Comparison of ENCODE assay signal across 7 cellular contexts in genomic region chrX:153967536-153968214, GRCh38. TPM values are rescaled to one million over a fixed set of nuclear protein-coding genes. Genes with fewer than 3 reads are reported as not detected.
DNase-seq lines count a peak whose midpoint lies in the region; ATAC-seq, FAIRE-seq and TF ChIP-seq lines count a peak whose summit lies in the region.

No MANE protein-coding gene starts in this region.

- H2BK12ac ChIP-seq in H9 (ENCODE audit: insufficient read length, low read depth, low read length) (no peak overlapping the region), H1 (ENCODE audit: low read depth, low read length) (no peak overlapping the region)

- H3K4me2 ChIP-seq in H9 (ENCODE audit: insufficient read depth, insufficient read length, low read length) (peak overlapping the region; percentile 80), H1 (ENCODE audit: insufficient read depth in 1 of 2, low read depth in 2 of 2, low read length in 2 of 2) (peak overlapping the region; percentile 33 to 66)

- TF ChIP-seq CTCF in H9 (conservative IDR thresholded peaks at IDR 0.05) (no peak), Panc1 (IDR thresholded peaks at IDR 0.05) (no peak), H1 (IDR thresholded peaks at IDR 0.05; ENCODE audit: control extremely low read depth in 1 of 3, insufficient read depth in 1 of 3, low read depth in 1 of 3, low read length in 3 of 3) (no peak)

- no peaks in the 10 kb centered on the region for H3K27me3 ChIP-seq in H9 (ENCODE audit: insufficient read depth, low read length)
- no peaks in the 10 kb centered on the region for H3K27me3 ChIP-seq in Panc1 (ENCODE audit: control insufficient read depth, insufficient read depth, low read length)
- H3K27me3 ChIP-seq in H1 (replicated peaks in 1 of 4; ENCODE audit: control insufficient read depth in 3 of 4, extremely low read depth in 1 of 4, insufficient read depth in 3 of 4, low read length in 3 of 4) = no peaks in the 10 kb centered on the region
- H3K27me3 ChIP-seq in small intestine (ENCODE audit: control insufficient read depth in 2 of 2, insufficient read depth in 2 of 2, low read length in 2 of 2) = no peaks in the 10 kb centered on the region

- H3K36me3 ChIP-seq in Panc1 (ENCODE audit: control insufficient read depth, insufficient read depth, low read length) (no peaks in the 10 kb centered on the region; the same call in 1 of the 2 replicates), H1 (ENCODE audit: control insufficient read depth in 2 of 4, insufficient read depth in 4 of 4, low read length in 3 of 4) (peaks cover 0 to 10% (median 3%) of the 10 kb centered on the region in 4 experiments; a peak in 5 of 8 replicates), small intestine (ENCODE audit: control insufficient read depth in 2 of 2, insufficient read depth in 2 of 2, low read length in 2 of 2) (peaks cover 2 to 6% of the 10 kb centered on the region in 2 donors)

- POLR2A ChIA-PET in Panc1 (lab: Charles Lee) (no interaction called here), H1 (lab: Charles Lee; ENCODE audit: partially characterized antibody) (interaction anchor here (1.1 to 4.0 kb wide), 16 partner anchors 10 to 190 kb away, joined by 3 to 26 read pairs (median 4); partner anchors contain the start of genes ARHGAP4, IDH3G, NAA10 and SSR4), HEK293T (lab: Yijun Ruan, JAX) (interaction anchor here (1.0 to 1.1 kb wide), 2 partner anchors 39 to 40 kb away, joined by 3 read pairs; no protein-coding TSS in a partner anchor)

- CTCF ChIA-PET in Panc1 (lab: Charles Lee) (no interaction called here), H1 (lab: Charles Lee; ENCODE audit: partially characterized antibody) (interaction anchor here (0.9 to 11.2 kb wide), 7 partner anchors 10 to 55 kb away, joined by 3 to 102 read pairs (median 3); partner anchors contain the start of gene RENBP), HEK293T (lab: Yijun Ruan, JAX) (interaction anchor here (1.8 to 6.2 kb wide), 3 partner anchors 15 to 22 kb away, joined by 7 to 36 read pairs (median 8); partner anchors contain the start of gene RENBP)

- no peak overlapping the region for H2BK120ac ChIP-seq in H9 (ENCODE audit: low read depth, low read length, poor library complexity, severe bottlenecking)
- H2BK120ac ChIP-seq in H1 (replicated peaks; ENCODE audit: low read depth, low read length) = no peak overlapping the region

- H3K56ac ChIP-seq in H9 (ENCODE audit: insufficient read length, low read depth, low read length) = no peak overlapping the region
- no peak overlapping the region for H3K56ac ChIP-seq in H1 (replicated peaks; ENCODE audit: insufficient read length, low read depth, low read length)

- FAIRE-seq in H1 (lab: Jason Lieb, UNC) (no peak), small intestine (lab: Jason Lieb, UNC) (no peak)

- no peak for TF ChIP-seq RAD21 in H1 (IDR thresholded peaks at IDR 0.05 in 1 of 2, conservative IDR thresholded peaks at IDR 0.05 in 1 of 2; ENCODE audit: low read depth in 2 of 2, low read length in 2 of 2)

- no peak overlapping the region for H2BK15ac ChIP-seq in H9 (ENCODE audit: low read depth, low read length)
- no peak overlapping the region for H2BK15ac ChIP-seq in H1 (ENCODE audit: low read length)

- TSS peak; percentile 37 for BruUV-seq in Panc1 (replicated peaks; lab: Mats Ljungman, UMichigan)

- H3K27me3 Mint-ChIP-seq in H9 (ENCODE audit: low read depth) = no peaks in the 10 kb centered on the region

- H3K27ac Mint-ChIP-seq in H9 = peak overlapping the region; percentile 20 to 90 (median 38)

- peaks cover 29 to 38% of the 10 kb centered on the region in 2 experiments for H3K4me1 Mint-ChIP-seq in H9

- H4K8ac ChIP-seq in H9 (replicated peaks; ENCODE audit: insufficient read length, low read depth, low read length) = no peak overlapping the region
- no peak overlapping the region for H4K8ac ChIP-seq in H1 (ENCODE audit: extremely low read depth, insufficient read depth, low read length)

- H3K27ac ChIP-seq in H9 (ENCODE audit: insufficient read length, low read depth, low read length) (no peak overlapping the region), Panc1 (ENCODE audit: low read length) (peak overlapping the region; percentile 90), H1 (ENCODE audit: low read depth, low read length) (no peak overlapping the region), small intestine (ENCODE audit: low read depth in 1 of 2, low read length in 1 of 2) (peak overlapping the region; percentile 4 to 69)

- H3K18ac ChIP-seq in H9 (ENCODE audit: insufficient read length, low read depth, low read length) (no peak overlapping the region), H1 (ENCODE audit: extremely low read depth, low read length) (no peak overlapping the region)

- H2AK5ac ChIP-seq in H9 (ENCODE audit: insufficient read length, low read length) = no peak overlapping the region
- no peak overlapping the region for H2AK5ac ChIP-seq in H1 (ENCODE audit: low read depth, low read length)

- peaks cover 22 to 48% (median 30%) of the 10 kb centered on the region in 3 experiments for H3K36me3 Mint-ChIP-seq in H9 (ENCODE audit: insufficient read depth in 1 of 3, low read depth in 3 of 3)

- H3K4ac ChIP-seq in H9 (ENCODE audit: low read depth, low read length) (no peak overlapping the region), H1 (replicated peaks; ENCODE audit: insufficient read length, low read depth, low read length) (no peak overlapping the region)

- peaks cover 13% of the 10 kb centered on the region for H3K23me2 ChIP-seq in H9 (ENCODE audit: insufficient read length, low read depth, low read length, poor library complexity, severe bottlenecking)
- peaks cover 4% of the 10 kb centered on the region; the same call in 1 of the 2 replicates for H3K23me2 ChIP-seq in H1 (ENCODE audit: low read depth, low read length)

- WGBS in H9 (ENCODE audit: extremely low coverage, insufficient read length, low lambda C conversion rate) = no CpG with 5 or more reads among the region's 16 CpGs
- WGBS in H1 (ENCODE audit: extremely low coverage in 1 of 2, insufficient coverage in 1 of 2, insufficient read length in 1 of 2, insufficient replicate concordance in 2 of 2, low coverage in 1 of 2, low lambda C conversion rate in 2 of 2, missing lambda C conversion rate in 1 of 2), 2 experiments = 76% methylated on average over 13 of the region's 16 CpGs; no CpG with 5 or more reads in 1 of the 2 experiments
- WGBS in small intestine, 3 donors = 41 to 63% (median 43%) methylated on average over 14 to 16 of the region's 16 CpGs

- H2AFZ ChIP-seq in H9 (ENCODE audit: low read length) (no peak overlapping the region), H1 (ENCODE audit: low read length) (no peak overlapping the region)

- peaks cover 0 to 5% of the 10 kb centered on the region in 2 experiments; a peak in 2 of 5 replicates for H3K9me3 Mint-ChIP-seq in H9

- H2BK20ac ChIP-seq in H9 (ENCODE audit: low read depth, low read length, poor library complexity, severe bottlenecking) (no peak overlapping the region), H1 (ENCODE audit: low read length) (no peak overlapping the region)

- H3K79me2 ChIP-seq in H9 (ENCODE audit: insufficient read depth, low read length) = peaks cover 50% of the 10 kb centered on the region; the same call in 1 of the 2 replicates
- peaks cover 44 to 78% of the 10 kb centered on the region in 2 experiments for H3K79me2 ChIP-seq in H1 (ENCODE audit: control insufficient read depth in 1 of 2, insufficient read depth in 2 of 2, low read length in 2 of 2)

- no peak overlapping the region for H4K91ac ChIP-seq in H9 (ENCODE audit: insufficient read length, low read depth, low read length)
- no peak overlapping the region for H4K91ac ChIP-seq in H1 (replicated peaks; ENCODE audit: insufficient read length, low read length)

- H3K4me1 ChIP-seq in H9 (ENCODE audit: insufficient read depth, low read length) = peaks cover 4% of the 10 kb centered on the region; the same call in 1 of the 2 replicates
- H3K4me1 ChIP-seq in Panc1 (ENCODE audit: control insufficient read depth, insufficient read depth, low read length) = peaks cover 27% of the 10 kb centered on the region
- H3K4me1 ChIP-seq in H1 (replicated peaks in 1 of 4; ENCODE audit: control insufficient read depth in 3 of 4, insufficient read depth in 4 of 4, low read length in 3 of 4) = peaks cover 4 to 21% (median 13%) of the 10 kb centered on the region in 4 experiments
- no peaks in the 10 kb centered on the region for H3K4me1 ChIP-seq in small intestine (ENCODE audit: control insufficient read depth in 2 of 2, insufficient read depth in 1 of 2, low read depth in 1 of 2, low read length in 1 of 2)

- H3K4me3 Mint-ChIP-seq in H9 = peak overlapping the region; percentile 100

- no peak overlapping the region for H3K4me3 ChIP-seq in Panc1 (ENCODE audit: low read depth in 2 of 2, low read length in 2 of 2)
- H3K4me3 ChIP-seq in H1 (ENCODE audit: extremely low read depth in 1 of 4, insufficient read depth in 2 of 4, low read depth in 3 of 4, low read length in 4 of 4) = peak overlapping the region in 1 of 4 experiments; percentile 97; a peak in 1 of 8 replicates
- peak overlapping the region in 1 of 2 donors; percentile 75 for H3K4me3 ChIP-seq in small intestine (ENCODE audit: low read depth in 1 of 2, low read length in 2 of 2)

- H3K9me3 ChIP-seq in H9 (ENCODE audit: control insufficient read depth, low read depth, low read length) (no peaks in the 10 kb centered on the region), Panc1 (ENCODE audit: control insufficient read depth, insufficient read depth, low read depth, low read length) (no peaks in the 10 kb centered on the region), H1 (ENCODE audit: insufficient read depth in 2 of 2, low read depth in 1 of 2, low read length in 1 of 2) (no peaks in the 10 kb centered on the region), small intestine (ENCODE audit: control insufficient read depth, low read depth) (no peaks in the 10 kb centered on the region)

- no peak overlapping the region for H3T11ph ChIP-seq in H9 (ENCODE audit: low read length)

- DNase-seq in H9 = no peak
- no peak for DNase-seq in Panc1 (ENCODE audit: low read depth, low spot score)
- no peak for DNase-seq in H1 (ENCODE audit: low read depth in 1 of 2, low spot score in 2 of 2)
- peak; percentile 20 for DNase-seq in small intestine
- DNase-seq in HEK293T (ENCODE audit: extremely low spot score) = no peak
- no peak for DNase-seq in foreskin melanocyte

- peaks cover 5% of the 10 kb centered on the region for H3K79me1 ChIP-seq in H9 (ENCODE audit: insufficient read depth, low read depth, low read length, poor library complexity, severe bottlenecking)
- no peaks in the 10 kb centered on the region; the same call in 1 of the 2 replicates for H3K79me1 ChIP-seq in H1 (ENCODE audit: low read depth, low read length)

- no peak overlapping the region for H4K5ac ChIP-seq in H9 (ENCODE audit: insufficient read length, low read depth, low read length)
- no peak overlapping the region for H4K5ac ChIP-seq in H1 (ENCODE audit: insufficient read length, low read depth, low read length)

- no peaks in the 10 kb centered on the region for H4K20me1 ChIP-seq in H9 (ENCODE audit: control insufficient read depth, insufficient read depth, insufficient read length)
- peaks cover 18 to 30% of the 10 kb centered on the region in 2 experiments for H4K20me1 ChIP-seq in H1 (replicated peaks in 1 of 2; ENCODE audit: control insufficient read depth in 1 of 2, insufficient read depth in 2 of 2, low read length in 2 of 2)

- intact Hi-C loops in Panc1 (cut with micrococcal nuclease; ENCODE audit: unreplicated experiment) = no loop called here

- in situ Hi-C loops in Panc1 (cut with HindIII; ENCODE audit: low pct_unique_long_range_greater_than_20kb, low sequenced_read_pairs) = no loop called here

- ATAC-seq in Panc1 (no peak), HG03457 (IDR thresholded peaks at IDR 0.05; ENCODE audit: unreplicated experiment) (no peak)

- H3K14ac ChIP-seq in H9 (ENCODE audit: insufficient read depth, low read length) (no peak overlapping the region; the same call in 1 of the 2 replicates), H1 (ENCODE audit: insufficient read length) (no peak overlapping the region)

- TF ChIP-seq EP300 in H1 (IDR thresholded peaks at IDR 0.05; ENCODE audit: borderline replicate concordance in 1 of 2, low read depth in 2 of 2, low read length in 2 of 2) = no peak

- TF ChIP-seq POLR2A in H1 (IDR thresholded peaks at IDR 0.05; ENCODE audit: control extremely low read depth in 1 of 2, low read depth in 2 of 2, low read length in 2 of 2) = no peak

- H3K23ac ChIP-seq in H9 (ENCODE audit: insufficient read length, low read depth, low read length) (no peak overlapping the region), H1 (ENCODE audit: insufficient read length) (no peak overlapping the region)

- H2BK5ac ChIP-seq in H9 (ENCODE audit: insufficient read length, low read length) (no peak overlapping the region), H1 (ENCODE audit: low read depth, low read length) (no peak overlapping the region)

- H3K9ac ChIP-seq in H9 (ENCODE audit: extremely low read depth, insufficient read length, low read length) (no peak overlapping the region), H1 (replicated peaks in 1 of 4; ENCODE audit: extremely low read depth in 1 of 4, low read depth in 3 of 4, low read length in 3 of 4) (0 out of 7 replicates have a peak overlapping the region, but pooled peaks of 1 of the 4 experiments have one; percentile 22)

RNA-seq across cellular contexts. Expression of gene HCFC1, which starts 3.9 kb away (rescaled TPM):
- total RNA-seq in H9 (2021) = 137 and 144 TPM in 2 replicates
- total RNA-seq in Panc1 (2021; ENCODE audit: unreplicated experiment) = 113 TPM
- polyA plus RNA-seq in Panc1 (2012; ENCODE audit: insufficient read length) = 77.9 TPM
- total RNA-seq in H1 (2021; fragmentation: NEBNext Ultra II Directional; extraction: Animal tissue kit (Norgen Biotek cat#: 25700)) = 117 and 120 TPM in 2 replicates
- polyA plus RNA-seq in H1 (2011; rRNA removed) = 24.9 and 44.8 TPM in 2 replicates
- 19.1 TPM for polyA plus RNA-seq in H1 (2011; cell fraction: cytosol; rRNA removed)
- 58.3 TPM for polyA plus RNA-seq in H1 (2011; cell fraction: nucleus; rRNA removed)
- 68.3 to 93.0 TPM (median 82.4 TPM) in 4 replicates for polyA plus RNA-seq in H1 (2012, experiment 1 of 2)
- 84.1 TPM for polyA plus RNA-seq in H1 (2012, experiment 2 of 2)
- polyA plus RNA-seq in H1 (2013, experiment 1 of 2) = 56.8 TPM
- polyA plus RNA-seq in H1 (2013, experiment 2 of 2) = 47.2 TPM
- polyA minus RNA-seq in H1 (2011; rRNA and poly(A)+ RNA removed) = 20.7 TPM in 2 replicates
- polyA minus RNA-seq in H1 (2011; cell fraction: cytosol; rRNA and poly(A)+ RNA removed) = 67.4 TPM
- 37.2 TPM for polyA minus RNA-seq in H1 (2011; cell fraction: nucleus; rRNA and poly(A)+ RNA removed)
- 10 to 100 TPM in 1 of 3 donors, 1 to 10 TPM in 2; 7.6 to 29.6 (median 9.5) TPM for polyA plus RNA-seq in small intestine

RNA-seq across cellular contexts. Expression of gene TMEM187, which starts 4.9 kb away (rescaled TPM):
- total RNA-seq in H9 (2021) = 1.9 and 2.7 TPM in 2 replicates
- 15.7 TPM for total RNA-seq in Panc1 (2021; ENCODE audit: unreplicated experiment)
- 19.7 TPM for polyA plus RNA-seq in Panc1 (2012; ENCODE audit: insufficient read length)
- total RNA-seq in H1 (2021; fragmentation: NEBNext Ultra II Directional; extraction: Animal tissue kit (Norgen Biotek cat#: 25700)) = 2.7 and 5.0 TPM in 2 replicates
- polyA plus RNA-seq in H1 (2011; rRNA removed) = 14.5 and 16.2 TPM in 2 replicates
- polyA plus RNA-seq in H1 (2011; cell fraction: cytosol; rRNA removed) = 9.8 TPM
- polyA plus RNA-seq in H1 (2011; cell fraction: nucleus; rRNA removed) = 11.4 TPM
- 3.3 to 5.5 TPM (median 4.3 TPM) in 4 replicates for polyA plus RNA-seq in H1 (2012, experiment 1 of 2)
- 4.9 TPM for polyA plus RNA-seq in H1 (2012, experiment 2 of 2)
- polyA plus RNA-seq in H1 (2013, experiment 1 of 2) = 5.0 TPM
- polyA plus RNA-seq in H1 (2013, experiment 2 of 2) = 5.3 TPM
- 5.1 and 5.4 TPM in 2 replicates for polyA minus RNA-seq in H1 (2011; rRNA and poly(A)+ RNA removed)
- 2.9 TPM for polyA minus RNA-seq in H1 (2011; cell fraction: cytosol; rRNA and poly(A)+ RNA removed)
- polyA minus RNA-seq in H1 (2011; cell fraction: nucleus; rRNA and poly(A)+ RNA removed) = 3.2 TPM
- polyA plus RNA-seq in small intestine = 10 to 100 TPM in 1 of 3 donors, 1 to 10 TPM in 2; 4.2 to 10.1 (median 4.3) TPM

RNA-seq across cellular contexts. Expression of gene RENBP, which starts 23.2 kb away (rescaled TPM):
- total RNA-seq in H9 (2021) (7.1 and 8.4 TPM in 2 replicates), Panc1 (2021; ENCODE audit: unreplicated experiment) (0.62 TPM)
- polyA plus RNA-seq in Panc1 (2012; ENCODE audit: insufficient read length) = 0.62 TPM
- 11.9 and 12.4 TPM in 2 replicates for total RNA-seq in H1 (2021; fragmentation: NEBNext Ultra II Directional; extraction: Animal tissue kit (Norgen Biotek cat#: 25700))
- polyA plus RNA-seq in H1 (2011; rRNA removed) (21.8 and 26.5 TPM in 2 replicates), small intestine (10 to 100 TPM in 2 of 3 donors, 1 to 10 TPM in 1; 5.1 to 32.4 (median 11.3) TPM)
- 27.0 TPM for polyA plus RNA-seq in H1 (2011; cell fraction: cytosol; rRNA removed)
- polyA plus RNA-seq in H1 (2011; cell fraction: nucleus; rRNA removed) = 34.6 TPM
- polyA plus RNA-seq in H1 (2012, experiment 1 of 2) = 10.0 to 21.2 TPM (median 17.8 TPM) in 4 replicates
- 7.8 TPM for polyA plus RNA-seq in H1 (2012, experiment 2 of 2)
- polyA plus RNA-seq in H1 (2013, experiment 1 of 2) = 6.4 TPM
- 4.9 TPM for polyA plus RNA-seq in H1 (2013, experiment 2 of 2)
- 5.5 and 9.2 TPM in 2 replicates for polyA minus RNA-seq in H1 (2011; rRNA and poly(A)+ RNA removed)
- polyA minus RNA-seq in H1 (2011; cell fraction: cytosol; rRNA and poly(A)+ RNA removed) = 4.0 TPM
- polyA minus RNA-seq in H1 (2011; cell fraction: nucleus; rRNA and poly(A)+ RNA removed) = 6.6 TPM

RNA-seq across cellular contexts. Expression of gene NAA10, which starts 32.8 kb away (rescaled TPM):
- total RNA-seq in H9 (2021) (101 and 103 TPM in 2 replicates), Panc1 (2021; ENCODE audit: unreplicated experiment) (246 TPM)
- 347 TPM for polyA plus RNA-seq in Panc1 (2012; ENCODE audit: insufficient read length)
- 98.1 and 98.8 TPM in 2 replicates for total RNA-seq in H1 (2021; fragmentation: NEBNext Ultra II Directional; extraction: Animal tissue kit (Norgen Biotek cat#: 25700))
- polyA plus RNA-seq in H1 (2011; rRNA removed) (80.4 and 119 TPM in 2 replicates), small intestine (100 to 1,000 TPM; 105 to 152 (median 109) TPM)
- polyA plus RNA-seq in H1 (2011; cell fraction: cytosol; rRNA removed) = 119 TPM
- polyA plus RNA-seq in H1 (2011; cell fraction: nucleus; rRNA removed) = 118 TPM
- 97.2 to 140 TPM (median 123 TPM) in 4 replicates for polyA plus RNA-seq in H1 (2012, experiment 1 of 2)
- polyA plus RNA-seq in H1 (2012, experiment 2 of 2) = 131 TPM
- 119 TPM for polyA plus RNA-seq in H1 (2013, experiment 1 of 2)
- 110 TPM for polyA plus RNA-seq in H1 (2013, experiment 2 of 2)
- polyA minus RNA-seq in H1 (2011; rRNA and poly(A)+ RNA removed) = 52.7 and 54.6 TPM in 2 replicates
- 42.9 TPM for polyA minus RNA-seq in H1 (2011; cell fraction: cytosol; rRNA and poly(A)+ RNA removed)
- 50.2 TPM for polyA minus RNA-seq in H1 (2011; cell fraction: nucleus; rRNA and poly(A)+ RNA removed)

RNA-seq across cellular contexts. Expression of gene ARHGAP4, which starts 41.6 kb away (rescaled TPM):
- 37.8 and 40.6 TPM in 2 replicates for total RNA-seq in H9 (2021)
- total RNA-seq in Panc1 (2021; ENCODE audit: unreplicated experiment) = 225 TPM
- polyA plus RNA-seq in Panc1 (2012; ENCODE audit: insufficient read length) = 297 TPM
- 25.9 and 26.0 TPM in 2 replicates for total RNA-seq in H1 (2021; fragmentation: NEBNext Ultra II Directional; extraction: Animal tissue kit (Norgen Biotek cat#: 25700))
- polyA plus RNA-seq in H1 (2011; rRNA removed) = 23.9 and 42.4 TPM in 2 replicates
- 27.6 TPM for polyA plus RNA-seq in H1 (2011; cell fraction: cytosol; rRNA removed)
- polyA plus RNA-seq in H1 (2011; cell fraction: nucleus; rRNA removed) = 149 TPM
- 10.6 to 29.1 TPM (median 24.4 TPM) in 4 replicates for polyA plus RNA-seq in H1 (2012, experiment 1 of 2)
- polyA plus RNA-seq in H1 (2012, experiment 2 of 2) = 21.7 TPM
- polyA plus RNA-seq in H1 (2013, experiment 1 of 2) = 27.8 TPM
- 26.3 TPM for polyA plus RNA-seq in H1 (2013, experiment 2 of 2)
- 9.9 and 11.1 TPM in 2 replicates for polyA minus RNA-seq in H1 (2011; rRNA and poly(A)+ RNA removed)
- 32.3 TPM for polyA minus RNA-seq in H1 (2011; cell fraction: cytosol; rRNA and poly(A)+ RNA removed)
- polyA minus RNA-seq in H1 (2011; cell fraction: nucleus; rRNA and poly(A)+ RNA removed) = 31.3 TPM
- polyA plus RNA-seq in small intestine = 10 to 100 TPM; 40.9 to 63.0 (median 57.1) TPM

Comparison
In these comparisons a context has a peak if more than half of its experiments do, and no peak if none do; other contexts are left out.
1. H3K27ac ChIP-seq: peak in Panc1 (single experiment) and small intestine (2 of 2); none in H9 (single experiment) and H1 (single experiment).